Comparison of ENCODE assay signal across 24 cellular contexts in genomic region chr1:232752365-232752764, GRCh38.
"Had no signal": no experiment of that assay in that cellular context is flagged by ENCODE, and none has a peak within 500 bp of the region (broad histone marks: within the 10 kb centered on the region; RNA-seq: fewer than 3 reads in every experiment).

No MANE protein-coding gene starts in this region.

- H3K27ac ChIP-seq: heart right ventricle, hepatocyte, lower lobe of right lung, neural progenitor cell, neutrophil, ovary, right atrium auricular region, spleen, thoracic aorta, tibial artery, upper lobe of right lung had no signal

- H3K4me2 ChIP-seq: hepatocyte had no signal

- FAIRE-seq: urothelium cell line had no signal

- H3K9ac ChIP-seq: neural progenitor cell had no signal

- ATAC-seq: heart right ventricle; lower lobe of right lung; natural killer cell; stimulated activated effector memory CD8-positive, alpha-beta T cell treated with anti-CD3 and anti-CD28 coated beads, Interleukin-12 subunit alpha, Interleukin-12 subunit beta, amount 100 ng/mL, for 72 hours; upper lobe of right lung had no signal

- H3K9me3 ChIP-seq: ovary had no signal

- H3K27me3 ChIP-seq: heart right ventricle, hepatocyte, neural progenitor cell, neutrophil, ovary, right atrium auricular region, spleen, suprapubic skin, tibial artery, upper lobe of right lung had no signal

- H3K4me1 ChIP-seq: lower lobe of right lung, right atrium auricular region, tibial artery, upper lobe of right lung had no signal

- DNase-seq: heart right ventricle; islet precursor cell; lower lobe of right lung; mammary epithelial cell; mesenchymal stem cell; naive B cell; natural killer cell; nephron progenitor cell; ovary; spleen; stimulated activated CD4-positive, alpha-beta T cell treated with anti-CD3 and anti-CD28 coated beads, Interleukin-4, amount 100 ng/mL, for 24 hours; stimulated activated naive CD4-positive, alpha-beta T cell; tibial artery; trophoblast cell; upper lobe of right lung had no signal

- H3K4me3 ChIP-seq: heart right ventricle, hepatocyte, lower lobe of right lung, neural progenitor cell, ovary, right atrium auricular region, skin epidermis, spleen, suprapubic skin, thoracic aorta, tibial artery, upper lobe of right lung had no signal

- H2AFZ ChIP-seq: neural progenitor cell had no signal

- H3K79me2 ChIP-seq: hepatocyte had no signal

- H3K36me3 ChIP-seq: heart right ventricle, lower lobe of right lung, neural progenitor cell, neutrophil, ovary, right atrium auricular region, spleen, suprapubic skin, thoracic aorta, tibial artery, upper lobe of right lung had no signal
